ENCODE assay signal across 1 cellular context in genomic region chr6:117602151-117602898, GRCh38.
TF ChIP-seq lines count a peak whose summit lies in the region.

GOPC (minus strand) TSS chr6:117602511; CDS start chr6:117602288, 223 bp downstream.

TF ChIP-seq in K562, 482 proteins besides CTCF, POLR2A, EP300 and RAD21 (continued from another document and continues in another):
- TF ChIP-seq CREM (IDR thresholded peaks at IDR 0.05; ENCODE audit: low read depth), result peak; percentile 66; the same call in 1 of the 2 replicates
- TF ChIP-seq, protein P1, sequence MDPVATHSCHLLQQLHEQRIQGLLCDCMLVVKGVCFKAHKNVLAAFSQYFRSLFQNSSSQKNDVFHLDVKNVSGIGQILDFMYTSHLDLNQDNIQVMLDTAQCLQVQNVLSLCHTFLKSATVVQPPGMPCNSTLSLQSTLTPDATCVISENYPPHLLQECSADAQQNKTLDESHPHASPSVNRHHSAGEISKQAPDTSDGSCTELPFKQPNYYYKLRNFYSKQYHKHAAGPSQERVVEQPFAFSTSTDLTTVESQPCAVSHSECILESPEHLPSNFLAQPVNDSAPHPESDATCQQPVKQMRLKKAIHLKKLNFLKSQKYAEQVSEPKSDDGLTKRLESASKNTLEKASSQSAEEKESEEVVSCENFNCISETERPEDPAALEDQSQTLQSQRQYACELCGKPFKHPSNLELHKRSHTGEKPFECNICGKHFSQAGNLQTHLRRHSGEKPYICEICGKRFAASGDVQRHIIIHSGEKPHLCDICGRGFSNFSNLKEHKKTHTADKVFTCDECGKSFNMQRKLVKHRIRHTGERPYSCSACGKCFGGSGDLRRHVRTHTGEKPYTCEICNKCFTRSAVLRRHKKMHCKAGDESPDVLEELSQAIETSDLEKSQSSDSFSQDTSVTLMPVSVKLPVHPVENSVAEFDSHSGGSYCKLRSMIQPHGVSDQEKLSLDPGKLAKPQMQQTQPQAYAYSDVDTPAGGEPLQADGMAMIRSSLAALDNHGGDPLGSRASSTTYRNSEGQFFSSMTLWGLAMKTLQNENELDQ (CRISPR knock-in tag; IDR thresholded peaks at IDR 0.05; ENCODE audit: borderline replicate concordance), result no peak
- no peak for TF ChIP-seq ZNF668 (CRISPR knock-in tag; IDR thresholded peaks at IDR 0.05)
- TF ChIP-seq PYGO2 (tag; IDR thresholded peaks at IDR 0.05), result no peak
- TF ChIP-seq POU5F1 (IDR thresholded peaks at IDR 0.05; ENCODE audit: borderline replicate concordance, low read depth, low read length, partially characterized antibody), result no peak
- TF ChIP-seq ARHGAP35 (IDR thresholded peaks at IDR 0.05; ENCODE audit: partially characterized antibody), result no peak
- TF ChIP-seq FOSL1 (tag; conservative IDR thresholded peaks at IDR 0.05), result no peak
- TF ChIP-seq, protein P2, sequence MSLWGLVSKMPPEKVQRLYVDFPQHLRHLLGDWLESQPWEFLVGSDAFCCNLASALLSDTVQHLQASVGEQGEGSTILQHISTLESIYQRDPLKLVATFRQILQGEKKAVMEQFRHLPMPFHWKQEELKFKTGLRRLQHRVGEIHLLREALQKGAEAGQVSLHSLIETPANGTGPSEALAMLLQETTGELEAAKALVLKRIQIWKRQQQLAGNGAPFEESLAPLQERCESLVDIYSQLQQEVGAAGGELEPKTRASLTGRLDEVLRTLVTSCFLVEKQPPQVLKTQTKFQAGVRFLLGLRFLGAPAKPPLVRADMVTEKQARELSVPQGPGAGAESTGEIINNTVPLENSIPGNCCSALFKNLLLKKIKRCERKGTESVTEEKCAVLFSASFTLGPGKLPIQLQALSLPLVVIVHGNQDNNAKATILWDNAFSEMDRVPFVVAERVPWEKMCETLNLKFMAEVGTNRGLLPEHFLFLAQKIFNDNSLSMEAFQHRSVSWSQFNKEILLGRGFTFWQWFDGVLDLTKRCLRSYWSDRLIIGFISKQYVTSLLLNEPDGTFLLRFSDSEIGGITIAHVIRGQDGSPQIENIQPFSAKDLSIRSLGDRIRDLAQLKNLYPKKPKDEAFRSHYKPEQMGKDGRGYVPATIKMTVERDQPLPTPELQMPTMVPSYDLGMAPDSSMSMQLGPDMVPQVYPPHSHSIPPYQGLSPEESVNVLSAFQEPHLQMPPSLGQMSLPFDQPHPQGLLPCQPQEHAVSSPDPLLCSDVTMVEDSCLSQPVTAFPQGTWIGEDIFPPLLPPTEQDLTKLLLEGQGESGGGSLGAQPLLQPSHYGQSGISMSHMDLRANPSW (CRISPR knock-in tag; IDR thresholded peaks at IDR 0.05), result 0 out of 2 replicates have a peak, but pooled peaks have one; percentile 90
- TF ChIP-seq NFE2 (IDR thresholded peaks at IDR 0.05; ENCODE audit: low read depth), result no peak
- TF ChIP-seq, protein P3, sequence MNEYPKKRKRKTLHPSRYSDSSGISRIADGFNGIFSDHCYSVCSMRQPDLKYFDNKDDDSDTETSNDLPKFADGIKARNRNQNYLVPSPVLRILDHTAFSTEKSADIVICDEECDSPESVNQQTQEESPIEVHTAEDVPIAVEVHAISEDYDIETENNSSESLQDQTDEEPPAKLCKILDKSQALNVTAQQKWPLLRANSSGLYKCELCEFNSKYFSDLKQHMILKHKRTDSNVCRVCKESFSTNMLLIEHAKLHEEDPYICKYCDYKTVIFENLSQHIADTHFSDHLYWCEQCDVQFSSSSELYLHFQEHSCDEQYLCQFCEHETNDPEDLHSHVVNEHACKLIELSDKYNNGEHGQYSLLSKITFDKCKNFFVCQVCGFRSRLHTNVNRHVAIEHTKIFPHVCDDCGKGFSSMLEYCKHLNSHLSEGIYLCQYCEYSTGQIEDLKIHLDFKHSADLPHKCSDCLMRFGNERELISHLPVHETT (CRISPR knock-in tag; conservative IDR thresholded peaks at IDR 0.05 in 1 of 2, IDR thresholded peaks at IDR 0.05 in 1 of 2), result 0 out of 4 replicates have a peak, but pooled peaks of 1 of the 2 experiments have one; percentile 27
- no peak for TF ChIP-seq XRCC4 (IDR thresholded peaks at IDR 0.05; ENCODE audit: extremely low read depth, insufficient read depth, insufficient read length)
- TF ChIP-seq, protein P4, sequence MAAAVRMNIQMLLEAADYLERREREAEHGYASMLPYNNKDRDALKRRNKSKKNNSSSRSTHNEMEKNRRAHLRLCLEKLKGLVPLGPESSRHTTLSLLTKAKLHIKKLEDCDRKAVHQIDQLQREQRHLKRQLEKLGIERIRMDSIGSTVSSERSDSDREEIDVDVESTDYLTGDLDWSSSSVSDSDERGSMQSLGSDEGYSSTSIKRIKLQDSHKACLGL (CRISPR knock-in tag; IDR thresholded peaks at IDR 0.05; ENCODE audit: borderline replicate concordance, poor library complexity, severe bottlenecking), result no peak
- 0 out of 2 replicates have a peak, but pooled peaks have one; percentile 38 for TF ChIP-seq SMAD3 (CRISPR knock-in tag; conservative IDR thresholded peaks at IDR 0.05)
- TF ChIP-seq MECOM (CRISPR knock-in tag; IDR thresholded peaks at IDR 0.05), result no peak
- TF ChIP-seq GMEB1 (CRISPR knock-in tag; IDR thresholded peaks at IDR 0.05), result no peak
- peak; percentile 59; the same call in 1 of the 2 replicates for TF ChIP-seq HDAC2 (IDR thresholded peaks at IDR 0.05)
- TF ChIP-seq ATF1 (CRISPR knock-in tag; IDR thresholded peaks at IDR 0.05), result no peak
- TF ChIP-seq ATF1 (tag; IDR thresholded peaks at IDR 0.05), result peak; percentile 80
- TF ChIP-seq ZNF146 (CRISPR knock-in tag; IDR thresholded peaks at IDR 0.05; ENCODE audit: unreplicated experiment), result no peak
- TF ChIP-seq CHD1 (IDR thresholded peaks at IDR 0.05; ENCODE audit: low read length), result no peak
- no peak for TF ChIP-seq BRCA1 (IDR thresholded peaks at IDR 0.05)
- TF ChIP-seq BRCA1 (CRISPR knock-in tag; IDR thresholded peaks at IDR 0.05), result no peak
- peak; percentile 40 for TF ChIP-seq TCF3 (CRISPR knock-in tag; IDR thresholded peaks at IDR 0.05)
- peak; percentile 97 for TF ChIP-seq L3MBTL2 (IDR thresholded peaks at IDR 0.05)
- TF ChIP-seq USF1 (CRISPR knock-in tag; IDR thresholded peaks at IDR 0.05), result peak; percentile 88
- 0 out of 2 replicates have a peak, but pooled peaks have one; percentile 24 for TF ChIP-seq SMC3 (conservative IDR thresholded peaks at IDR 0.05; ENCODE audit: insufficient read depth, low read depth, low read length)
- no peak for TF ChIP-seq NFATC3 (IDR thresholded peaks at IDR 0.05)
- peak; percentile 66 for TF ChIP-seq ELF1 (tag; IDR thresholded peaks at IDR 0.05)
- TF ChIP-seq STAT5A (IDR thresholded peaks at IDR 0.05; ENCODE audit: borderline replicate concordance, low read length), result no peak
- TF ChIP-seq, protein P5, sequence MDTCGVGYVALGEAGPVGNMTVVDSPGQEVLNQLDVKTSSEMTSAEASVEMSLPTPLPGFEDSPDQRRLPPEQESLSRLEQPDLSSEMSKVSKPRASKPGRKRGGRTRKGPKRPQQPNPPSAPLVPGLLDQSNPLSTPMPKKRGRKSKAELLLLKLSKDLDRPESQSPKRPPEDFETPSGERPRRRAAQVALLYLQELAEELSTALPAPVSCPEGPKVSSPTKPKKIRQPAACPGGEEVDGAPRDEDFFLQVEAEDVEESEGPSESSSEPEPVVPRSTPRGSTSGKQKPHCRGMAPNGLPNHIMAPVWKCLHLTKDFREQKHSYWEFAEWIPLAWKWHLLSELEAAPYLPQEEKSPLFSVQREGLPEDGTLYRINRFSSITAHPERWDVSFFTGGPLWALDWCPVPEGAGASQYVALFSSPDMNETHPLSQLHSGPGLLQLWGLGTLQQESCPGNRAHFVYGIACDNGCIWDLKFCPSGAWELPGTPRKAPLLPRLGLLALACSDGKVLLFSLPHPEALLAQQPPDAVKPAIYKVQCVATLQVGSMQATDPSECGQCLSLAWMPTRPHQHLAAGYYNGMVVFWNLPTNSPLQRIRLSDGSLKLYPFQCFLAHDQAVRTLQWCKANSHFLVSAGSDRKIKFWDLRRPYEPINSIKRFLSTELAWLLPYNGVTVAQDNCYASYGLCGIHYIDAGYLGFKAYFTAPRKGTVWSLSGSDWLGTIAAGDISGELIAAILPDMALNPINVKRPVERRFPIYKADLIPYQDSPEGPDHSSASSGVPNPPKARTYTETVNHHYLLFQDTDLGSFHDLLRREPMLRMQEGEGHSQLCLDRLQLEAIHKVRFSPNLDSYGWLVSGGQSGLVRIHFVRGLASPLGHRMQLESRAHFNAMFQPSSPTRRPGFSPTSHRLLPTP (IDR thresholded peaks at IDR 0.05; ENCODE audit: borderline replicate concordance, extremely low read depth, insufficient read length), result no peak
- peak; percentile 35 for TF ChIP-seq PCBP1 (IDR thresholded peaks at IDR 0.05; ENCODE audit: low read depth, low read length, poor library complexity, severe bottlenecking)
- TF ChIP-seq MXI1 (IDR thresholded peaks at IDR 0.05; ENCODE audit: low read depth, low read length), result 0 out of 2 replicates have a peak, but pooled peaks have one; percentile 45
- TF ChIP-seq, protein P6, sequence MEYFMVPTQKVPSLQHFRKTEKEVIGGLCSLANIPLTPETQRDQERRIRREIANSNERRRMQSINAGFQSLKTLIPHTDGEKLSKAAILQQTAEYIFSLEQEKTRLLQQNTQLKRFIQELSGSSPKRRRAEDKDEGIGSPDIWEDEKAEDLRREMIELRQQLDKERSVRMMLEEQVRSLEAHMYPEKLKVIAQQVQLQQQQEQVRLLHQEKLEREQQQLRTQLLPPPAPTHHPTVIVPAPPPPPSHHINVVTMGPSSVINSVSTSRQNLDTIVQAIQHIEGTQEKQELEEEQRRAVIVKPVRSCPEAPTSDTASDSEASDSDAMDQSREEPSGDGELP (CRISPR knock-in tag; IDR thresholded peaks at IDR 0.05; ENCODE audit: borderline replicate concordance), result peak; percentile 86
- TF ChIP-seq GATA2 (CRISPR knock-in tag; IDR thresholded peaks at IDR 0.05), result no peak
- TF ChIP-seq SIX5 (IDR thresholded peaks at IDR 0.05; ENCODE audit: borderline replicate concordance in 1 of 2, insufficient read depth in 1 of 2, low read depth in 1 of 2, low read length in 2 of 2), result no peak; a peak in 1 of 4 replicates
- peak; percentile 64; the same call in 1 of the 2 replicates for TF ChIP-seq POLR2H (tag; IDR thresholded peaks at IDR 0.05; ENCODE audit: low read depth)
- peak; percentile 95 for TF ChIP-seq ZFX (CRISPR knock-in tag; IDR thresholded peaks at IDR 0.05)
- peak; percentile 71 for TF ChIP-seq GABPB1 (CRISPR knock-in tag; IDR thresholded peaks at IDR 0.05)
- TF ChIP-seq GABPA (tag; conservative IDR thresholded peaks at IDR 0.05; ENCODE audit: low read depth), result peak; percentile 65
- no peak for TF ChIP-seq CBX5 (IDR thresholded peaks at IDR 0.05; ENCODE audit: borderline replicate concordance, low read depth)
- no peak for TF ChIP-seq ZNF561 (CRISPR knock-in tag; conservative IDR thresholded peaks at IDR 0.05)
- no peak for TF ChIP-seq ZNF133 (CRISPR knock-in tag; IDR thresholded peaks at IDR 0.05)
- TF ChIP-seq ZNF644 (tag; IDR thresholded peaks at IDR 0.05; ENCODE audit: low read depth), result no peak
- TF ChIP-seq ARID1B (IDR thresholded peaks at IDR 0.05), result no peak
- TF ChIP-seq ZC3H4 (CRISPR knock-in tag; IDR thresholded peaks at IDR 0.05; ENCODE audit: borderline replicate concordance), result no peak
- TF ChIP-seq PTRF (tag; IDR thresholded peaks at IDR 0.05), result no peak
- peak; percentile 62; the same call in 1 of the 2 replicates for TF ChIP-seq SIN3B (IDR thresholded peaks at IDR 0.05; ENCODE audit: low read depth)
- 0 out of 2 replicates have a peak, but pooled peaks have one; percentile 15 for TF ChIP-seq MAFF (IDR thresholded peaks at IDR 0.05; ENCODE audit: low read length)
- no peak for TF ChIP-seq RBM39 (optimal IDR thresholded peaks at IDR 0.05; ENCODE audit: low read depth, low read length)
- peak; percentile 58; the same call in 1 of the 2 replicates for TF ChIP-seq C11orf30 (IDR thresholded peaks at IDR 0.05; ENCODE audit: low read depth)
- TF ChIP-seq ETV5 (CRISPR knock-in tag; IDR thresholded peaks at IDR 0.05; ENCODE audit: low read depth), result peak; percentile 64; the same call in 1 of the 2 replicates
- TF ChIP-seq NFXL1 (CRISPR knock-in tag; IDR thresholded peaks at IDR 0.05), result no peak
- TF ChIP-seq, protein P7, sequence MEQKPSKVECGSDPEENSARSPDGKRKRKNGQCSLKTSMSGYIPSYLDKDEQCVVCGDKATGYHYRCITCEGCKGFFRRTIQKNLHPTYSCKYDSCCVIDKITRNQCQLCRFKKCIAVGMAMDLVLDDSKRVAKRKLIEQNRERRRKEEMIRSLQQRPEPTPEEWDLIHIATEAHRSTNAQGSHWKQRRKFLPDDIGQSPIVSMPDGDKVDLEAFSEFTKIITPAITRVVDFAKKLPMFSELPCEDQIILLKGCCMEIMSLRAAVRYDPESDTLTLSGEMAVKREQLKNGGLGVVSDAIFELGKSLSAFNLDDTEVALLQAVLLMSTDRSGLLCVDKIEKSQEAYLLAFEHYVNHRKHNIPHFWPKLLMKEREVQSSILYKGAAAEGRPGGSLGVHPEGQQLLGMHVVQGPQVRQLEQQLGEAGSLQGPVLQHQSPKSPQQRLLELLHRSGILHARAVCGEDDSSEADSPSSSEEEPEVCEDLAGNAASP (IDR thresholded peaks at IDR 0.05), result peak; percentile 27; the same call in 1 of the 2 replicates
- peak; percentile 27; the same call in 1 of the 2 replicates for TF ChIP-seq ZNF263 (CRISPR knock-in tag; IDR thresholded peaks at IDR 0.05; ENCODE audit: borderline replicate concordance)
- 0 out of 2 replicates have a peak, but pooled peaks have one; percentile 52 for TF ChIP-seq CREB1 (IDR thresholded peaks at IDR 0.05)
- TF ChIP-seq CREB1 (CRISPR knock-in tag; IDR thresholded peaks at IDR 0.05), result peak; percentile 72; the same call in 1 of the 2 replicates
- no peak for TF ChIP-seq PTTG1 (tag; IDR thresholded peaks at IDR 0.05; ENCODE audit: low read depth)
- 0 out of 2 replicates have a peak, but pooled peaks have one; percentile 2 for TF ChIP-seq XRCC5 (IDR thresholded peaks at IDR 0.05; ENCODE audit: low read depth, low read length)
- TF ChIP-seq SP1 (CRISPR knock-in tag; IDR thresholded peaks at IDR 0.05), result peak; percentile 66; the same call in 1 of the 2 replicates
- TF ChIP-seq ATF7 (IDR thresholded peaks at IDR 0.05), result peak; percentile 63
